Comparison of ENCODE assay signal across 2 cellular contexts in genomic region chr15:75369897-75370581, GRCh38.
TF ChIP-seq lines count a peak whose summit lies in the region.

No MANE protein-coding gene starts in this region.

TF ChIP-seq in SK-N-SH, 30 proteins besides CTCF, POLR2A, EP300 and RAD21:
- TF ChIP-seq IRF3 (IDR thresholded peaks at IDR 0.05; ENCODE audit: low read depth, low read length) (no peak), GATA2 (CRISPR knock-in tag; IDR thresholded peaks at IDR 0.05) (no peak), NRF1 (IDR thresholded peaks at IDR 0.05; ENCODE audit: low read depth, low read length) (no peak)

TF ChIP-seq in SK-N-SH treated with all-trans-retinoic acid at 6 μM for 48 hours, 23 proteins besides CTCF, POLR2A, EP300 and RAD21 (continued from another document):
- no peak for TF ChIP-seq CSRNP3 (CRISPR knock-in tag; IDR thresholded peaks at IDR 0.05)
- no peak for TF ChIP-seq ZFP3 (CRISPR knock-in tag; IDR thresholded peaks at IDR 0.05)
- TF ChIP-seq BACH2 (CRISPR knock-in tag; IDR thresholded peaks at IDR 0.05; ENCODE audit: borderline replicate concordance): no peak
- TF ChIP-seq CREB5 (CRISPR knock-in tag; IDR thresholded peaks at IDR 0.05; ENCODE audit: low read depth): no peak
- TF ChIP-seq OSR1 (CRISPR knock-in tag; IDR thresholded peaks at IDR 0.05): no peak
- no peak for TF ChIP-seq ZNF8 (CRISPR knock-in tag; IDR thresholded peaks at IDR 0.05)
- no peak for TF ChIP-seq ESRRG (CRISPR knock-in tag; IDR thresholded peaks at IDR 0.05)
- no peak for TF ChIP-seq ZFP30 (CRISPR knock-in tag; IDR thresholded peaks at IDR 0.05)
- no peak for TF ChIP-seq GLIS3 (CRISPR knock-in tag; IDR thresholded peaks at IDR 0.05)
- no peak for TF ChIP-seq ARNTL (CRISPR knock-in tag; IDR thresholded peaks at IDR 0.05; ENCODE audit: borderline replicate concordance, low read depth)
- no peak for TF ChIP-seq TSHZ2 (CRISPR knock-in tag; IDR thresholded peaks at IDR 0.05)
- no peak for TF ChIP-seq CSDC2 (CRISPR knock-in tag; IDR thresholded peaks at IDR 0.05)
- no peak for TF ChIP-seq PATZ1 (CRISPR knock-in tag; IDR thresholded peaks at IDR 0.05; ENCODE audit: borderline replicate concordance)
- TF ChIP-seq ISL1 (CRISPR knock-in tag; IDR thresholded peaks at IDR 0.05): no peak
